ENCODE assay signal across 13 cellular contexts in the genomic region with DNA sequence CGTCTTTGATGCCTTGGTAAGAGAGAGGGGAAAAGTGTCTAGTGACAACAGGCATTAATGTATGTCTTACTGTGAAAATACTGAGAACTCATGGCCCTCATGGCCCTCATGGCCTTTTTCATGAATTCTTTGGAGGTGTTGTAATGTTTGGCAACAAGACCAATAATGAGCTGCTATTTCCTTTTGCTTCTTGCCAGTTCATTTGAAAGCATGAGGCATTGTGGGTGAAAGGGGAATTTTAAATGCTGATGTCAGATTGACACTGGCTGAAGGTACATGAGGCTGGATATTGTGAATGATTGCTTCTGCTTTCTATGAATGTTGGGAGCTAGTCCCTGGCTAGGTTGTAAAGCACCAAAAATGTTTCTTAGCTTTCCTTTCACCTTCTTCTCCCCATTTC.
DNase-seq lines count a peak whose midpoint lies in the region; ATAC-seq, FAIRE-seq and TF ChIP-seq lines count a peak whose summit lies in the region.
"Had no signal": no experiment of that assay in that cellular context is flagged by ENCODE, and none has a peak within 500 bp of the region (broad histone marks: within the 10 kb centered on the region; RNA-seq: fewer than 3 reads in every experiment).

No MANE protein-coding gene starts in this region.

- H3K9me3 Mint-ChIP-seq in activated naive CD8-positive, alpha-beta T cell treated with anti-CD3 and anti-CD28 coated beads, Interleukin-2, amount 50 U/mL, for 24 hours = peaks cover 3% of the 10 kb centered on the region
- peaks cover 2% of the 10 kb centered on the region for H3K9me3 Mint-ChIP-seq in activated naive CD8-positive, alpha-beta T cell treated with anti-CD3 and anti-CD28 coated beads for 36 hours
- H3K9me3 Mint-ChIP-seq in activated T-helper 2 cell treated with anti-CD3 and anti-CD28 coated beads, Interferon-gamma antibody, Interleukin-2, Interleukin-4, amounts not matched to agents 10 μg/mL and 5 μg/mL and 100 μg/mL, durations not matched to agents 14 hours and 24 hours and 36 hours = no peaks in the 10 kb centered on the region

- FAIRE-seq in H54 (lab: Jason Lieb, UNC) = no peak

- H3K36me3 ChIP-seq in upper lobe of right lung = peaks cover 7% of the 10 kb centered on the region

- H3K27me3 Mint-ChIP-seq in activated naive CD8-positive, alpha-beta T cell treated with anti-CD3 and anti-CD28 coated beads, Interleukin-2, amount 50 U/mL, for 24 hours = no peaks in the 10 kb centered on the region
- no peaks in the 10 kb centered on the region for H3K27me3 Mint-ChIP-seq in activated naive CD8-positive, alpha-beta T cell treated with anti-CD3 and anti-CD28 coated beads for 36 hours
- no peaks in the 10 kb centered on the region for H3K27me3 Mint-ChIP-seq in activated T-helper 2 cell treated with anti-CD3 and anti-CD28 coated beads, Interferon-gamma antibody, Interleukin-2, Interleukin-4, amounts not matched to agents 10 μg/mL and 5 μg/mL and 100 μg/mL, durations not matched to agents 14 hours and 24 hours and 36 hours (ENCODE audit: low read depth)

- no peaks in the 10 kb centered on the region for H3K9me3 ChIP-seq in upper lobe of right lung

- intact Hi-C loops in activated T-helper 2 cell treated with anti-CD3 and anti-CD28 coated beads, Interferon-gamma antibody, Interleukin-2, Interleukin-4, amounts not matched to agents 10 μg/mL and 5 μg/mL and 100 μg/mL, durations not matched to agents 14 hours and 24 hours and 36 hours (cut with micrococcal nuclease) = no loop called here
- intact Hi-C loops in upper lobe of right lung (cut with DNase I) = no loop called here

- no peak overlapping the region for H3K4me3 Mint-ChIP-seq in activated naive CD8-positive, alpha-beta T cell treated with anti-CD3 and anti-CD28 coated beads, Interleukin-2, amount 50 U/mL, for 24 hours
- H3K4me3 Mint-ChIP-seq in activated naive CD8-positive, alpha-beta T cell treated with anti-CD3 and anti-CD28 coated beads for 36 hours = no peak overlapping the region
- no peak overlapping the region for H3K4me3 Mint-ChIP-seq in activated T-helper 2 cell treated with anti-CD3 and anti-CD28 coated beads, Interferon-gamma antibody, Interleukin-2, Interleukin-4, amounts not matched to agents 10 μg/mL and 5 μg/mL and 100 μg/mL, durations not matched to agents 14 hours and 24 hours and 36 hours (ENCODE audit: low read depth)

- H3K4me3 ChIP-seq in foreskin fibroblast (ENCODE audit: low read depth in 1 of 2, low read length in 2 of 2) (no peak overlapping the region), upper lobe of right lung (no peak overlapping the region)
- H3K4me3 ChIP-seq: BLaER1 treated with 17β-estradiol and CSF1 and Interleukin-3, amounts not matched to agents 10 nM and 100 nM; smooth muscle cell had no signal

- no peaks in the 10 kb centered on the region for H3K4me1 ChIP-seq in upper lobe of right lung
- H3K4me1 ChIP-seq: BLaER1 treated with 17β-estradiol and CSF1 and Interleukin-3, amounts not matched to agents 10 nM and 100 nM had no signal

- no peaks in the 10 kb centered on the region for H3K27me3 ChIP-seq in upper lobe of right lung
- H3K27me3 ChIP-seq: BLaER1 treated with 17β-estradiol and CSF1 and Interleukin-3, amounts not matched to agents 10 nM and 100 nM had no signal

- H3K36me3 Mint-ChIP-seq in activated naive CD8-positive, alpha-beta T cell treated with anti-CD3 and anti-CD28 coated beads, Interleukin-2, amount 50 U/mL, for 24 hours (ENCODE audit: low read depth) = peaks cover 88% of the 10 kb centered on the region
- H3K36me3 Mint-ChIP-seq in activated naive CD8-positive, alpha-beta T cell treated with anti-CD3 and anti-CD28 coated beads for 36 hours = peaks cover 76% of the 10 kb centered on the region
- peaks cover 93% of the 10 kb centered on the region for H3K36me3 Mint-ChIP-seq in activated T-helper 2 cell treated with anti-CD3 and anti-CD28 coated beads, Interferon-gamma antibody, Interleukin-2, Interleukin-4, amounts not matched to agents 10 μg/mL and 5 μg/mL and 100 μg/mL, durations not matched to agents 14 hours and 24 hours and 36 hours (ENCODE audit: low read depth)

- no peak for ATAC-seq in activated naive CD8-positive, alpha-beta T cell treated with anti-CD3 and anti-CD28 coated beads, Interleukin-2, amount 50 U/mL, for 24 hours
- ATAC-seq in upper lobe of right lung (peak; percentile 57), GM18511 (IDR thresholded peaks at IDR 0.05; ENCODE audit: unreplicated experiment) (no peak)

- no peak for TF ChIP-seq POLR2A in H54 (IDR thresholded peaks at IDR 0.05; ENCODE audit: low read depth, low read length)

- no peak for DNase-seq in activated naive CD8-positive, alpha-beta T cell treated with anti-CD3 and anti-CD28 coated beads, Interleukin-2, amount 50 U/mL, for 24 hours
- no peak for DNase-seq in activated naive CD8-positive, alpha-beta T cell treated with anti-CD3 and anti-CD28 coated beads for 36 hours
- DNase-seq in activated T-helper 2 cell treated with anti-CD3 and anti-CD28 coated beads, Interferon-gamma antibody, Interleukin-2, Interleukin-4, amounts not matched to agents 10 μg/mL and 5 μg/mL and 100 μg/mL, durations not matched to agents 14 hours and 24 hours and 36 hours (ENCODE audit: low spot score) = no peak
- DNase-seq in foreskin fibroblast = peak; percentile 68 to 79
- no peak for DNase-seq in upper lobe of right lung
- DNase-seq in H54 (ENCODE audit: insufficient read length, low spot score) = no peak
- no peak for DNase-seq in HT-29 (ENCODE audit: low spot score)
- DNase-seq: midbrain, NCI-H526, SW 1271 had no signal

- TF ChIP-seq CTCF in foreskin fibroblast (IDR thresholded peaks at IDR 0.05; ENCODE audit: low read depth, low read length) (no peak), upper lobe of right lung (IDR thresholded peaks at IDR 0.05) (no peak)

- H3K4me1 Mint-ChIP-seq in activated naive CD8-positive, alpha-beta T cell treated with anti-CD3 and anti-CD28 coated beads, Interleukin-2, amount 50 U/mL, for 24 hours = peaks cover 6% of the 10 kb centered on the region
- H3K4me1 Mint-ChIP-seq in activated naive CD8-positive, alpha-beta T cell treated with anti-CD3 and anti-CD28 coated beads for 36 hours = peaks cover 2% of the 10 kb centered on the region
- H3K4me1 Mint-ChIP-seq in activated T-helper 2 cell treated with anti-CD3 and anti-CD28 coated beads, Interferon-gamma antibody, Interleukin-2, Interleukin-4, amounts not matched to agents 10 μg/mL and 5 μg/mL and 100 μg/mL, durations not matched to agents 14 hours and 24 hours and 36 hours (ENCODE audit: low read depth) = peaks cover 7% of the 10 kb centered on the region

- H3K27ac Mint-ChIP-seq in activated naive CD8-positive, alpha-beta T cell treated with anti-CD3 and anti-CD28 coated beads, Interleukin-2, amount 50 U/mL, for 24 hours = peak overlapping the region; percentile 23
- H3K27ac Mint-ChIP-seq in activated naive CD8-positive, alpha-beta T cell treated with anti-CD3 and anti-CD28 coated beads for 36 hours = no peak overlapping the region
- H3K27ac Mint-ChIP-seq in activated T-helper 2 cell treated with anti-CD3 and anti-CD28 coated beads, Interferon-gamma antibody, Interleukin-2, Interleukin-4, amounts not matched to agents 10 μg/mL and 5 μg/mL and 100 μg/mL, durations not matched to agents 14 hours and 24 hours and 36 hours = peak overlapping the region; percentile 34

- H3K27ac ChIP-seq in upper lobe of right lung = no peak overlapping the region
- H3K27ac ChIP-seq: BLaER1 treated with 17β-estradiol and CSF1 and Interleukin-3, amounts not matched to agents 10 nM and 100 nM had no signal

Comparison
In these comparisons a context has a peak if more than half of its experiments do, and no peak if none do; other contexts are left out.
1. DNase-seq: peak in foreskin fibroblast (2 of 2); none in activated naive CD8-positive, alpha-beta T cell treated with anti-CD3 and anti-CD28 coated beads, Interleukin-2, amount 50 U/mL, for 24 hours (single experiment), activated naive CD8-positive, alpha-beta T cell treated with anti-CD3 and anti-CD28 coated beads for 36 hours (single experiment), activated T-helper 2 cell treated with anti-CD3 and anti-CD28 coated beads, Interferon-gamma antibody, Interleukin-2, Interleukin-4, amounts not matched to agents 10 μg/mL and 5 μg/mL and 100 μg/mL, durations not matched to agents 14 hours and 24 hours and 36 hours (single experiment), upper lobe of right lung (single experiment), H54 (single experiment) and HT-29 (single experiment).